Comparison of ENCODE assay signal across 1 cellular context in the genomic region with DNA sequence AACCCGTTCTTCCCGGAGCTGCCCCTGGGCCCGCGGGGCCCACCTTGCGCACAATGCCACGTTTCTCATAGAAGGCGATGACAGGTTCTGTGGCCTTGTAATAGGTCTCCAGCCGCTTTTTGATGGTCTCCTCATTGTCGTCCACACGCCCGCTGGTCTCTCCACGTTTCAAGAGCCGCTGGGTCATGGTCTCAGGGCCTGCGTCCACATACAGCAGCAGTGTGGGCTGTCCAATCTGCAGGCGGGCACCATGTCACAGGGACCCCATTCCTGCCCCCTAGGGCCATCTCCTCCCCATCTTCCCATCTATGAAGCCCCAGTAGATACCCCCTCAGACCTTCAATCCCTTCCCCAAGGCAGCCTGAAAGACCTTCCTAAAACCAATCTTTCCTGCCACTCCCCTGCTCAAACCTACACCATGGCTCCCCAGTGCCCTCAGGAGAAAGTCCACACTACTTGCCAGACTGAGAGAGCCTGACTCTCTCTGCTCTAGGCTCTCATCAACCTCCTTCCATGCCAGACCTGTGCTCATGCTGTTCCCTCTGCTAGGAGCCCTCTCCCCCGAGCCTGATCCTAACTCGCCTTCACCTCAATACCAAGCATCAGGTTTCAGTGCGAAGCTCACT.
TF ChIP-seq lines count a peak whose summit lies in the region.

No MANE protein-coding gene starts in this region.

TF ChIP-seq in endothelial cell of umbilical vein, 7 proteins besides CTCF, POLR2A, EP300 and RAD21:
- no peak for TF ChIP-seq POLR2AphosphoS5 (IDR thresholded peaks at IDR 0.05; ENCODE audit: insufficient read depth, low read depth, low read length)
- TF ChIP-seq, protein P1, sequence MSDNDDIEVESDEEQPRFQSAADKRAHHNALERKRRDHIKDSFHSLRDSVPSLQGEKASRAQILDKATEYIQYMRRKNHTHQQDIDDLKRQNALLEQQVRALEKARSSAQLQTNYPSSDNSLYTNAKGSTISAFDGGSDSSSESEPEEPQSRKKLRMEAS (IDR thresholded peaks at IDR 0.05; ENCODE audit: insufficient read depth, insufficient read length), result no peak
- TF ChIP-seq MYC (IDR thresholded peaks at IDR 0.05; ENCODE audit: low read depth, low read length), result no peak
- no peak for TF ChIP-seq FOS (IDR thresholded peaks at IDR 0.05; ENCODE audit: borderline replicate concordance, insufficient read depth, low read length)
- no peak for TF ChIP-seq JUN (IDR thresholded peaks at IDR 0.05; ENCODE audit: borderline replicate concordance, insufficient read depth, insufficient read length, low read depth)
- TF ChIP-seq GATA2 (IDR thresholded peaks at IDR 0.05; ENCODE audit: insufficient read depth, insufficient read length, low read depth, low read length), result no peak
- no peak for TF ChIP-seq EZH2 (IDR thresholded peaks at IDR 0.05; ENCODE audit: borderline replicate concordance, low read depth, low read length, severe bottlenecking)
